Comparison of ENCODE assay signal across 20 cellular contexts in the genomic region with DNA sequence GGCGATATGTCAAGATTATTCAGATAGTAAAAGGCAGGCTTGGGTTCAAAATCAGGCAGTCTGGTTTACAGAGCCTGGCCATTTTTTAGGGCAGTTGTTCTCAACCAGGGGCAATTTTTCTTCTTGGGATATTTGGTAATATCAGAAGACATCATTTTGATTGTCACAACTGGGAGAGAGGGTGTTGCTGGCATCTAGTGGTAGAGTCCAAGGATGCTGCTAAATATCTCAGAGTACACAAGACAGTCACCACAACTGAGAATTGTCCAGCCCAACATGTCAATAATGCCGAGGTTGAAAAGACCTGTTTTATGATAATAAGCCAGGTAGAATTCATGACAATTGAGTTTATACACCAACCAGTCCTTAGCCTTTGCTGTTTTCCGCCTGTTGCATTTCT.
A peak's percentile ranks its signal among the peaks of the same experiment; 100 is the strongest.
DNase-seq lines count a peak whose midpoint lies in the region; ATAC-seq and TF ChIP-seq lines count a peak whose summit lies in the region.
"Had no signal": no experiment of that assay in that cellular context is flagged by ENCODE, and none has a peak within 500 bp of the region (broad histone marks: within the 10 kb centered on the region; RNA-seq: fewer than 3 reads in every experiment).

No MANE protein-coding gene starts in this region.

- CTCF ChIA-PET in HEK293T (lab: Yijun Ruan, JAX): no interaction called here

- in situ Hi-C loops in SK-MEL-5 (cut with HindIII; ENCODE audit: low pct_unique_long_range_greater_than_20kb, low sequenced_read_pairs): no loop called here

- peak; percentile 2 for DNase-seq in COR-L47 (lab: John Stamatoyannopoulos, UW)
- peak; percentile 22 for DNase-seq in SK-MEL-5 (ENCODE audit: low read depth, low spot score)
- no peak for DNase-seq in foreskin keratinocyte
- no peak for DNase-seq in stimulated activated CD4-positive, alpha-beta T cell treated with anti-CD3 and anti-CD28 coated beads, Interleukin-1b, Interleukin-23, amount 100 ng/mL, for 48 hours
- no peak for DNase-seq in HEK293T (ENCODE audit: extremely low spot score)
- DNase-seq: activated CD4-positive, CD25-positive, alpha-beta regulatory T cell treated with anti-CD3 and anti-CD28 coated beads, Interleukin-2, amount 50 U/mL, for 72 hours; activated naive CD4-positive, alpha-beta T cell treated with anti-CD3 and anti-CD28 coated beads, Interleukin-2, amount 50 U/mL, for 16 hours; activated T-cell treated with anti-CD3 and anti-CD28 coated beads, Interleukin-2, amount 50 U/mL, for 4 hours; aorta; Calu3; heart right ventricle; IMR-90; mucosa of descending colon; NCI-H187; NCI-H524 treated with DMSO at 0.1 percent for 48 hours; stimulated activated CD4-positive, alpha-beta T cell treated with anti-CD3 and anti-CD28 coated beads, Interleukin-12 subunit alpha, Interleukin-12 subunit beta, amount 100 ng/mL, for 4 hours; T-helper 9 cell had no signal

- POLR2A ChIA-PET in HEK293T (lab: Yijun Ruan, JAX): no interaction called here

- H3K27me3 ChIP-seq in foreskin keratinocyte: no peaks in the 10 kb centered on the region
- H3K27me3 ChIP-seq: heart right ventricle had no signal

- no peak overlapping the region for H3K27ac ChIP-seq in foreskin keratinocyte
- H3K27ac ChIP-seq: heart right ventricle, SK-N-MC had no signal

- TF ChIP-seq CTCF in LNCAP (IDR thresholded peaks at IDR 0.05) (peak; percentile 29; the same call in 1 of the 2 replicates), foreskin keratinocyte (conservative IDR thresholded peaks at IDR 0.05) (peak; percentile 16)

- ATAC-seq in foreskin keratinocyte: no peak
- no peak for ATAC-seq in HG02610 (IDR thresholded peaks at IDR 0.05; ENCODE audit: unreplicated experiment)
- ATAC-seq: activated T-cell treated with anti-CD3 and anti-CD28 coated beads, Interleukin-2, amount 50 U/mL, for 4 hours; heart right ventricle; mucosa of descending colon had no signal

- no peaks in the 10 kb centered on the region for H3K4me1 ChIP-seq in foreskin keratinocyte
- H3K4me1 ChIP-seq: heart right ventricle had no signal

TF ChIP-seq in HEK293T, 16 proteins besides CTCF, POLR2A, EP300 and RAD21:
- no peak for TF ChIP-seq HDGF (IDR thresholded peaks at IDR 0.05; ENCODE audit: borderline replicate concordance)
- no peak for TF ChIP-seq ARNT (IDR thresholded peaks at IDR 0.05)
- TF ChIP-seq FOXA1 (IDR thresholded peaks at IDR 0.05): no peak

Comparison
In these comparisons a context has a peak if more than half of its experiments do, and no peak if none do; other contexts are left out.
1. DNase-seq: peak in COR-L47 (single experiment) and SK-MEL-5 (single experiment); none in foreskin keratinocyte (0 of 2), stimulated activated CD4-positive, alpha-beta T cell treated with anti-CD3 and anti-CD28 coated beads, Interleukin-1b, Interleukin-23, amount 100 ng/mL, for 48 hours (single experiment) and HEK293T (single experiment).